1 cellular context compared by ENCODE assay signal in the genomic region with DNA sequence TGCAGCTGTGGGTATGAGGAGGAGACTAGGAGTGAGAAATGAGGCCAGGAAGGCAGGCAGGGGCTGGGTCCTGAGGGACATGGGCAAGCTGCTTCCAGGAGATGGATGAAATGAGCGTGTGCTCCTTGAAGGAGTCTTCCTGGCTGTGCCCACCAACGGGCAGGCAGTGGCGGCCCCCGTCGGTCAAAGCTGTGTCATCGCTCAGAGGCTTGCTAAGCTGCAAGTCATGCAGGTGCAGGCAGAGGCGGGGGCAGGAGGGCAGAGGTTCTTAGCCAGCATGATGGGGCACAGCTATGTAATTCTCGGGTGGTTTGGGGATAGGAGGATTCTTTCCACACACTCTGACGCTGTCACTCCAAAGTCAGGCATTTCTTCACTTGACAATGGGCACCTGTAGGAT.
TF ChIP-seq lines count a peak whose summit lies in the region.

No MANE protein-coding gene starts in this region.

TF ChIP-seq in HCT116, 20 proteins besides CTCF, POLR2A, EP300 and RAD21 (continued from another document):
- no peak for TF ChIP-seq ZNF274 (IDR thresholded peaks at IDR 0.05; ENCODE audit: low read depth, low read length)
- TF ChIP-seq FOSL1 (IDR thresholded peaks at IDR 0.05; ENCODE audit: low read depth): no peak
- no peak for TF ChIP-seq POLR2AphosphoS5 (IDR thresholded peaks at IDR 0.05; ENCODE audit: low read depth, low read length)
- no peak for TF ChIP-seq YY1 (IDR thresholded peaks at IDR 0.05; ENCODE audit: extremely low read depth, insufficient replicate concordance, low read depth, low read length)
- TF ChIP-seq, protein P1, sequence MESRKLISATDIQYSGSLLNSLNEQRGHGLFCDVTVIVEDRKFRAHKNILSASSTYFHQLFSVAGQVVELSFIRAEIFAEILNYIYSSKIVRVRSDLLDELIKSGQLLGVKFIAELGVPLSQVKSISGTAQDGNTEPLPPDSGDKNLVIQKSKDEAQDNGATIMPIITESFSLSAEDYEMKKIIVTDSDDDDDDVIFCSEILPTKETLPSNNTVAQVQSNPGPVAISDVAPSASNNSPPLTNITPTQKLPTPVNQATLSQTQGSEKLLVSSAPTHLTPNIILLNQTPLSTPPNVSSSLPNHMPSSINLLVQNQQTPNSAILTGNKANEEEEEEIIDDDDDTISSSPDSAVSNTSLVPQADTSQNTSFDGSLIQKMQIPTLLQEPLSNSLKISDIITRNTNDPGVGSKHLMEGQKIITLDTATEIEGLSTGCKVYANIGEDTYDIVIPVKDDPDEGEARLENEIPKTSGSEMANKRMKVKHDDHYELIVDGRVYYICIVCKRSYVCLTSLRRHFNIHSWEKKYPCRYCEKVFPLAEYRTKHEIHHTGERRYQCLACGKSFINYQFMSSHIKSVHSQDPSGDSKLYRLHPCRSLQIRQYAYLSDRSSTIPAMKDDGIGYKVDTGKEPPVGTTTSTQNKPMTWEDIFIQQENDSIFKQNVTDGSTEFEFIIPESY (IDR thresholded peaks at IDR 0.05; ENCODE audit: extremely low read depth, insufficient replicate concordance, low read length): no peak
- TF ChIP-seq ELF1 (IDR thresholded peaks at IDR 0.05; ENCODE audit: borderline replicate concordance, low read depth): no peak
- TF ChIP-seq, protein P2, sequence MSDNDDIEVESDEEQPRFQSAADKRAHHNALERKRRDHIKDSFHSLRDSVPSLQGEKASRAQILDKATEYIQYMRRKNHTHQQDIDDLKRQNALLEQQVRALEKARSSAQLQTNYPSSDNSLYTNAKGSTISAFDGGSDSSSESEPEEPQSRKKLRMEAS (IDR thresholded peaks at IDR 0.05): no peak
- no peak for TF ChIP-seq EZH2 (IDR thresholded peaks at IDR 0.05)
- TF ChIP-seq EGR1 (IDR thresholded peaks at IDR 0.05; ENCODE audit: low read depth): no peak
TF ChIP-seq in HCT116: peak in this region for 0.
